ENCODE assay signal across 15 cellular contexts in the genomic region with DNA sequence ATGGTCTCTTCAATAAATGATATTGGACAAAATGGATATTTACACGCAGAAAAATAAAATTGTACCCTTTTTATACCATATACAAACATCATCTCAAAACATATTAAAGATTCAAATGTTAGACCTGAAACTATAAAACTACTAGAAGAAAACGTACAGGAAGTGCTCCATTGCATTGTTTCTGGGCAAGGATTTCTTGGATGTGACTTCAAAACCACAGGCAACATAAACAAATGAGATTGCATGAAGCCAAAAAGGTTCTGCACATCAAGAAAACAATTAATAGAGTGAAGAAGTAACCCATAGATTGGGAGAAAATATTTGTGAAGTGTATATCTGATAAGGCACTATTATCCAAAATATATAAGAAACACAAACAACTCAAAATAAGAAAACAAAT.
A peak's percentile ranks its signal among the peaks of the same experiment; 100 is the strongest.
DNase-seq lines count a peak whose midpoint lies in the region; ATAC-seq and TF ChIP-seq lines count a peak whose summit lies in the region.
"Had no signal": no experiment of that assay in that cellular context is flagged by ENCODE, and none has a peak within 500 bp of the region (broad histone marks: within the 10 kb centered on the region; RNA-seq: fewer than 3 reads in every experiment).

No MANE protein-coding gene starts in this region.

- intact Hi-C loops in Right ventricle myocardium inferior (cut with DNase I), result no loop called here

- in situ Hi-C loops in astrocyte of the cerebellum (cut with HindIII; ENCODE audit: low sequenced_read_pairs), result loop anchor here (25.0 kb wide), 1 partner anchor 580 kb away; no protein-coding TSS in a partner anchor

- no peaks in the 10 kb centered on the region for H3K27me3 ChIP-seq in osteoblast (ENCODE audit: insufficient read depth, low read length)

- peaks cover 18% of the 10 kb centered on the region for H3K4me1 Mint-ChIP-seq in HFFc6 (ENCODE audit: low read depth)
- H3K4me1 Mint-ChIP-seq: CD14-positive monocyte; CD8-positive, alpha-beta memory T cell had no signal

- no peaks in the 10 kb centered on the region for H3K36me3 Mint-ChIP-seq in HFFc6 (ENCODE audit: low read depth)
- H3K36me3 Mint-ChIP-seq: CD14-positive monocyte; CD8-positive, alpha-beta memory T cell had no signal

- no peak overlapping the region for H2AFZ ChIP-seq in osteoblast (ENCODE audit: low read length)
- H2AFZ ChIP-seq: GM23248 had no signal

- H3K4me2 ChIP-seq in osteoblast (ENCODE audit: insufficient read depth, low read length), result no peak overlapping the region
- H3K4me2 ChIP-seq: A549 had no signal

- peaks cover 3% of the 10 kb centered on the region for H3K4me1 ChIP-seq in osteoblast (ENCODE audit: insufficient read depth, low read length)
- H3K4me1 ChIP-seq: A549, Caco-2 had no signal

- H3K79me2 ChIP-seq in osteoblast (ENCODE audit: insufficient read depth, low read length), result no peaks in the 10 kb centered on the region

- peak overlapping the region; percentile 45 for H3K27ac Mint-ChIP-seq in HFFc6
- H3K27ac Mint-ChIP-seq: CD14-positive monocyte; CD8-positive, alpha-beta memory T cell had no signal

- ATAC-seq in Right ventricle myocardium inferior, result no peak
- no peak for ATAC-seq in GM19463 (IDR thresholded peaks at IDR 0.05; ENCODE audit: unreplicated experiment)
- ATAC-seq: A549 had no signal

- no peaks in the 10 kb centered on the region; the same call in 1 of the 2 replicates for H3K9me3 Mint-ChIP-seq in HFFc6

- no peaks in the 10 kb centered on the region for H3K36me3 ChIP-seq in osteoblast (ENCODE audit: insufficient read depth, low read length)

- DNase-seq in HFFc6 (no peak), astrocyte of the cerebellum (ENCODE audit: low read depth) (peak; percentile 32), fibroblast of mammary gland (ENCODE audit: low read depth) (peak; percentile 15), osteoblast (ENCODE audit: insufficient read length, low spot score, missing footprints) (no peak), NCI-H1436 (lab: John Stamatoyannopoulos, UW) (no peak), Right ventricle myocardium inferior (ENCODE audit: missing footprints) (no peak), NCI-H2081 treated with DMSO at 0.1 percent for 48 hours (lab: John Stamatoyannopoulos, UW) (no peak)
- DNase-seq: Caco-2; CD8-positive, alpha-beta memory T cell; DMS53; H7 had no signal

- no peaks in the 10 kb centered on the region for H4K20me1 ChIP-seq in osteoblast (ENCODE audit: insufficient read depth, low read length)

- H3K4me3 Mint-ChIP-seq in HFFc6, result peak overlapping the region; percentile 5; the same call in 1 of the 2 replicates
- H3K4me3 Mint-ChIP-seq: CD14-positive monocyte; CD8-positive, alpha-beta memory T cell had no signal

- peak overlapping the region; percentile 47 for H3K27ac ChIP-seq in osteoblast (ENCODE audit: low read depth, low read length)
- H3K27ac ChIP-seq: A549, GM23248 had no signal

- H3K9me3 ChIP-seq in osteoblast (ENCODE audit: low read depth, low read length), result no peaks in the 10 kb centered on the region
- H3K9me3 ChIP-seq: A549, Caco-2 had no signal

- no peaks in the 10 kb centered on the region for H3K27me3 Mint-ChIP-seq in HFFc6 (ENCODE audit: insufficient read depth)

- TF ChIP-seq CTCF in HFFc6 (IDR thresholded peaks at IDR 0.05), result no peak
- TF ChIP-seq CTCF in astrocyte of the cerebellum (IDR thresholded peaks at IDR 0.05; ENCODE audit: low read depth, low read length, missing control alignments), result no peak
- no peak for TF ChIP-seq CTCF in fibroblast of mammary gland (conservative IDR thresholded peaks at IDR 0.05; ENCODE audit: control insufficient read depth, insufficient read depth, low read depth, low read length)
- TF ChIP-seq CTCF in osteoblast (IDR thresholded peaks at IDR 0.05; ENCODE audit: extremely low read depth, low read depth, low read length), result no peak

- H3K4me3 ChIP-seq in astrocyte of the cerebellum (ENCODE audit: low read depth, low read length), result no peak overlapping the region
- H3K4me3 ChIP-seq in fibroblast of mammary gland (ENCODE audit: control insufficient read depth, low read depth, low read length), result no peak overlapping the region
- H3K4me3 ChIP-seq in osteoblast (ENCODE audit: insufficient read depth, low read length), result no peak overlapping the region
- H3K4me3 ChIP-seq: A549, GM23248 had no signal

Comparison
In these comparisons a context has a peak if more than half of its experiments do, and no peak if none do; other contexts are left out.
1. DNase-seq: peak in astrocyte of the cerebellum (single experiment) and fibroblast of mammary gland (single experiment); none in HFFc6 (single experiment), osteoblast (single experiment), NCI-H1436 (single experiment), Right ventricle myocardium inferior (single experiment) and NCI-H2081 treated with DMSO at 0.1 percent for 48 hours (single experiment).